24 cellular contexts compared by ENCODE assay signal in genomic region chr9:97560154-97560553, GRCh38. TPM values are rescaled to one million over a fixed set of nuclear protein-coding genes. Genes with fewer than 3 reads are reported as not detected.
DNase-seq lines count a peak whose midpoint lies in the region; ATAC-seq and TF ChIP-seq lines count a peak whose summit lies in the region.
"Had no signal": no experiment of that assay in that cellular context is flagged by ENCODE, and none has a peak within 500 bp of the region (broad histone marks: within the 10 kb centered on the region; RNA-seq: fewer than 3 reads in every experiment).

No MANE protein-coding gene starts in this region.

- H3K9me3 ChIP-seq in right atrium auricular region = no peaks in the 10 kb centered on the region
- no peaks in the 10 kb centered on the region for H3K9me3 ChIP-seq in esophagus muscularis mucosa
- no peaks in the 10 kb centered on the region for H3K9me3 ChIP-seq in spleen
- H3K9me3 ChIP-seq: BLaER1 had no signal

- TF ChIP-seq POLR2A in esophagus muscularis mucosa (IDR thresholded peaks at IDR 0.05; ENCODE audit: low read depth) (no peak), spleen (IDR thresholded peaks at IDR 0.05) (no peak)

- H3K36me3 ChIP-seq in right atrium auricular region (peaks cover 3% of the 10 kb centered on the region), esophagus muscularis mucosa (peaks cover 0 to 30% (median 10%) of the 10 kb centered on the region in 4 donors), spleen (no peaks in the 10 kb centered on the region)
- H3K36me3 ChIP-seq: BLaER1 had no signal

- H3K4me1 ChIP-seq in right atrium auricular region = peaks cover 0 to 76% of the 10 kb centered on the region in 2 donors
- H3K4me1 ChIP-seq in esophagus muscularis mucosa = peaks cover 70 to 100% (median 93%) of the 10 kb centered on the region in 4 donors
- H3K4me1 ChIP-seq in spleen = peaks cover 0 to 47% (median 16%) of the 10 kb centered on the region in 6 donors

- H3K4me3 ChIP-seq in right atrium auricular region (no peak overlapping the region), esophagus muscularis mucosa (no peak overlapping the region), spleen (no peak overlapping the region)
- H3K4me3 ChIP-seq: BLaER1, PC-9 had no signal

- intact Hi-C loops in Right ventricle myocardium superior (cut with DNase I) = loop anchor here (5.0 kb wide), 1 partner anchor 37 kb away; no protein-coding TSS in a partner anchor
- intact Hi-C loops in esophagus muscularis mucosa (cut with DNase I) = loop anchor here (5.0 kb wide), 1 partner anchor 58 kb away; the partner anchor contains the start of gene TMOD1
- intact Hi-C loops in spleen (cut with DNase I; ENCODE audit: low total_unique reads) = no loop called here

- no peak for TF ChIP-seq CTCF in right atrium auricular region (IDR thresholded peaks at IDR 0.05)
- TF ChIP-seq CTCF in esophagus muscularis mucosa (IDR thresholded peaks at IDR 0.05) = no peak
- TF ChIP-seq CTCF in spleen (IDR thresholded peaks at IDR 0.05 in 8 of 11, conservative IDR thresholded peaks at IDR 0.05 in 3 of 11) = no peak

- TF ChIP-seq EP300 in esophagus muscularis mucosa (IDR thresholded peaks at IDR 0.05) = no peak

- H3K27ac ChIP-seq in right atrium auricular region (peak overlapping the region; percentile 68 to 92), esophagus muscularis mucosa (replicated peaks in 1 of 4) (peak overlapping the region; percentile 89 to 93 (median 90)), spleen (no peak overlapping the region)
- H3K27ac ChIP-seq: BLaER1, PC-9 had no signal

- H3K27me3 ChIP-seq in right atrium auricular region (no peaks in the 10 kb centered on the region), esophagus muscularis mucosa (no peaks in the 10 kb centered on the region), spleen (replicated peaks in 1 of 7) (peaks cover 0 to 24% (median 0%) of the 10 kb centered on the region in 7 donors)
- H3K27me3 ChIP-seq: BLaER1 had no signal

- DNase-seq in right atrium auricular region (ENCODE audit: low spot score) (peak; percentile 40), Right ventricle myocardium superior (no peak), esophagus muscularis mucosa (ENCODE audit: extremely low spot score) (no peak), spleen (peak; percentile 1), iPS-NIHi7 (ENCODE audit: extremely low spot score) (no peak)
- DNase-seq: 8988T; CD4-positive, CD25-positive, alpha-beta regulatory T cell; DMS153; DND-41; MV-4-11; NCI-H1105; NCI-H1436 treated with DMSO at 0.1 percent for 48 hours; NCI-H187 treated with DMSO at 0.1 percent for 48 hours; NCI-H2107; NCI-H524; NCI-H774; NK-92 treated with Interleukin-12 subunit alpha and Interleukin-12 subunit beta, amount 100 ng/mL, for 24 hours; PC-9; SHP77 had no signal

- 95% methylated on average over 6 of the region's 6 CpGs for WGBS in esophagus muscularis mucosa
- WGBS in spleen, 5 donors = 84 to 92% (median 87%) methylated on average over 6 of the region's 6 CpGs

- ATAC-seq in Right ventricle myocardium superior (ENCODE audit: poor library complexity) (no peak), HG03039 (IDR thresholded peaks at IDR 0.05; ENCODE audit: unreplicated experiment) (no peak), HG03045 (IDR thresholded peaks at IDR 0.05; ENCODE audit: unreplicated experiment) (no peak)
- ATAC-seq: HepG2 had no signal

RNA-seq across cellular contexts. Expression of gene TMOD1, which starts 58.7 kb away (rescaled TPM):
- total RNA-seq in right atrium auricular region = 100 to 1,000 TPM; 118 to 122 TPM
- total RNA-seq in Right ventricle myocardium superior = 192 TPM
- total RNA-seq in esophagus muscularis mucosa = 10 to 100 TPM; 68.4 to 97.6 (median 71.6) TPM
- 1 to 10 TPM; 1.6 to 5.8 (median 2.4) TPM for total RNA-seq in spleen
- 1 to 10 TPM; 2.4 to 4.0 (median 3.1) TPM for polyA plus RNA-seq in spleen
- total RNA-seq: LHCN-M2 had no signal

Comparison
In these comparisons a context has a peak if more than half of its experiments do, and no peak if none do; other contexts are left out.
1. DNase-seq: peak in right atrium auricular region (single experiment) and spleen (single experiment); none in Right ventricle myocardium superior (single experiment), esophagus muscularis mucosa (single experiment) and iPS-NIHi7 (single experiment).
2. H3K27ac ChIP-seq: peak in right atrium auricular region (2 of 2) and esophagus muscularis mucosa (4 of 4); none in spleen (0 of 8).
3. RNA of gene TMOD1, which starts 58.7 kb away (total RNA-seq): 192 TPM in Right ventricle myocardium superior (single experiment), 118 to 122 TPM in right atrium auricular region and 68.4 to 97.6 TPM in esophagus muscularis mucosa; 1.6 to 5.8 TPM in spleen; every median in the first group is over 10 times any median in the second.